14 cellular contexts compared by ENCODE assay signal in genomic region chr7:136293272-136293671, GRCh38.
A peak's percentile ranks its signal among the peaks of the same experiment; 100 is the strongest.
DNase-seq lines count a peak whose midpoint lies in the region; ATAC-seq and TF ChIP-seq lines count a peak whose summit lies in the region.
"Had no signal": no experiment of that assay in that cellular context is flagged by ENCODE, and none has a peak within 500 bp of the region (broad histone marks: within the 10 kb centered on the region; RNA-seq: fewer than 3 reads in every experiment).

No MANE protein-coding gene starts in this region.

- no peak overlapping the region for H2AFZ ChIP-seq in neuronal stem cell (ENCODE audit: low read length)

- H3K79me1 ChIP-seq in neuronal stem cell (ENCODE audit: low read depth, low read length): no peaks in the 10 kb centered on the region

- DNase-seq in RPMI8226 (peak; percentile 74), activated T-cell treated with anti-CD3 and anti-CD28 coated beads for 4 hours (no peak), neuronal stem cell (ENCODE audit: low spot score) (no peak), uterus (no peak), glomerular visceral epithelial cell (ENCODE audit: extremely low spot score) (no peak)
- DNase-seq: activated T-cell treated with anti-CD3 and anti-CD28 coated beads, Interleukin-2, amount 50 U/mL, for 72 hours; brain microvascular endothelial cell; NCI-H2081 had no signal

- TF ChIP-seq POLR2A in uterus (IDR thresholded peaks at IDR 0.05): no peak

- no peak overlapping the region for H4K91ac ChIP-seq in neuronal stem cell (ENCODE audit: low read depth, low read length, poor library complexity)

- no peak overlapping the region for H4K8ac ChIP-seq in neuronal stem cell (ENCODE audit: low read depth, low read length)

- H2BK120ac ChIP-seq in neuronal stem cell (ENCODE audit: low read depth, low read length): no peak overlapping the region

- no peak for TF ChIP-seq CTCF in uterus (IDR thresholded peaks at IDR 0.05)

- no peak overlapping the region for H3K4ac ChIP-seq in neuronal stem cell (ENCODE audit: low read length)

- intact Hi-C loops in uterus (cut with DNase I; ENCODE audit: low total_unique reads): no loop called here

- no CpG with 5 or more reads among the region's 6 CpGs for WGBS in neuronal stem cell (ENCODE audit: extremely low coverage in 2 of 2, insufficient read length in 2 of 2, insufficient replicate concordance in 1 of 2), 2 donors

- no peaks in the 10 kb centered on the region for H3K4me1 ChIP-seq in neuronal stem cell (ENCODE audit: control insufficient read depth in 2 of 2, insufficient read depth in 1 of 2, low read depth in 1 of 2, low read length in 2 of 2)
- no peaks in the 10 kb centered on the region for H3K4me1 ChIP-seq in uterus
- H3K4me1 ChIP-seq: BLaER1 had no signal

- no peak overlapping the region for H3K18ac ChIP-seq in neuronal stem cell (ENCODE audit: low read length)

- H3K9me3 ChIP-seq in neuronal stem cell (replicated peaks in 1 of 2; ENCODE audit: control insufficient read depth in 2 of 2, insufficient read depth in 1 of 2, low read depth in 1 of 2, low read length in 2 of 2) (peaks cover 0 to 2% of the 10 kb centered on the region in 2 donors), uterus (no peaks in the 10 kb centered on the region)
- H3K9me3 ChIP-seq: BLaER1 had no signal

- no peak overlapping the region for H2BK5ac ChIP-seq in neuronal stem cell (ENCODE audit: low read length)

- H3K36me3 ChIP-seq in neuronal stem cell (replicated peaks in 1 of 2; ENCODE audit: control insufficient read depth in 2 of 2, insufficient read depth in 2 of 2, low read length in 2 of 2) (no peaks in the 10 kb centered on the region), uterus (no peaks in the 10 kb centered on the region)
- H3K36me3 ChIP-seq: BLaER1, brain microvascular endothelial cell had no signal

- H2BK12ac ChIP-seq in neuronal stem cell (ENCODE audit: low read length): no peak overlapping the region

- peak; percentile 66 for ATAC-seq in GM18520 (IDR thresholded peaks at IDR 0.05; ENCODE audit: unreplicated experiment)
- peak; percentile 74 for ATAC-seq in GM21723 (IDR thresholded peaks at IDR 0.05; ENCODE audit: unreplicated experiment)
- ATAC-seq in HG03280 (IDR thresholded peaks at IDR 0.05; ENCODE audit: unreplicated experiment): peak; percentile 84
- ATAC-seq: activated T-cell treated with anti-CD3 and anti-CD28 coated beads, Interleukin-2, amount 50 U/mL, for 72 hours had no signal

- no peak overlapping the region for H2BK15ac ChIP-seq in neuronal stem cell (ENCODE audit: low read length)

- H3K27ac ChIP-seq in neuronal stem cell (replicated peaks; ENCODE audit: low read length) (no peak overlapping the region), uterus (no peak overlapping the region)
- H3K27ac ChIP-seq: BLaER1, brain microvascular endothelial cell, epithelial cell of prostate, RWPE1 had no signal

- H3K27me3 ChIP-seq in neuronal stem cell (ENCODE audit: control insufficient read depth in 3 of 3, insufficient read depth in 3 of 3, low read depth in 1 of 3, low read length in 3 of 3) (no peaks in the 10 kb centered on the region), uterus (no peaks in the 10 kb centered on the region)
- H3K27me3 ChIP-seq: BLaER1, brain microvascular endothelial cell had no signal

- H3K4me2 ChIP-seq in neuronal stem cell (ENCODE audit: insufficient read depth, low read length, poor library complexity, severe bottlenecking): no peak overlapping the region
- H3K4me2 ChIP-seq: BLaER1 had no signal

- no peak overlapping the region for H3K14ac ChIP-seq in neuronal stem cell (ENCODE audit: low read length)

- H3K4me3 ChIP-seq in neuronal stem cell (ENCODE audit: low read length in 2 of 2) (no peak overlapping the region), uterus (no peak overlapping the region)
- H3K4me3 ChIP-seq: BLaER1 had no signal

- H2AK5ac ChIP-seq in neuronal stem cell (ENCODE audit: low read depth, low read length): no peak overlapping the region

- H3K9ac ChIP-seq in neuronal stem cell (ENCODE audit: low read depth, low read length, poor library complexity): no peak overlapping the region
- H3K9ac ChIP-seq: BLaER1 had no signal

- no peak overlapping the region for H3K23ac ChIP-seq in neuronal stem cell (ENCODE audit: low read depth, low read length, poor library complexity)
